ENCODE assay signal across 15 cellular contexts in genomic region chr19:49359851-49360845, GRCh38. TPM values are rescaled to one million over a fixed set of nuclear protein-coding genes. Genes with fewer than 3 reads are reported as not detected.
DNase-seq lines count a peak whose midpoint lies in the region; ATAC-seq and TF ChIP-seq lines count a peak whose summit lies in the region.
"Had no signal": no experiment of that assay in that cellular context is flagged by ENCODE, and none has a peak within 500 bp of the region (broad histone marks: within the 10 kb centered on the region; RNA-seq: fewer than 3 reads in every experiment).

No MANE protein-coding gene starts in this region.

- H3K4me3 Mint-ChIP-seq in T-helper 1 cell treated with Interleukin-12 subunit alpha and Interleukin-12 subunit beta and Interleukin-4 antibody, amounts not matched to agents 30 μg/mL and 1 μg/mL, for 36 hours, result peak overlapping the region; percentile 13
- H3K4me3 Mint-ChIP-seq in mesothelial cell of epicardium, result peak overlapping the region; percentile 46
- H3K4me3 Mint-ChIP-seq in activated CD8-positive, alpha-beta T cell treated with anti-CD3 and anti-CD28 coated beads for 36 hours, result no peak overlapping the region

- no peak for TF ChIP-seq CTCF in body of pancreas (IDR thresholded peaks at IDR 0.05)
- no peak for TF ChIP-seq CTCF in mesothelial cell of epicardium (IDR thresholded peaks at IDR 0.05; ENCODE audit: unreplicated experiment)
- TF ChIP-seq CTCF in thyroid gland (IDR thresholded peaks at IDR 0.05), result no peak
- no peak for TF ChIP-seq CTCF in activated CD8-positive, alpha-beta T cell treated with anti-CD3 and anti-CD28 coated beads for 36 hours (IDR thresholded peaks at IDR 0.05)

- H3K36me3 ChIP-seq in body of pancreas (replicated peaks in 1 of 2; ENCODE audit: insufficient read depth in 1 of 2, low read depth in 2 of 2), result peaks cover 0 to 2% of the 10 kb centered on the region in 2 donors
- H3K36me3 ChIP-seq in thyroid gland, result no peaks in the 10 kb centered on the region

- CTCF ChIA-PET in activated CD8-positive, alpha-beta T cell treated with anti-CD3 and anti-CD28 coated beads for 36 hours (lab: Charles Lee), result interaction anchor here (1.3 kb wide), 1 partner anchor 10 kb away, joined by 3 read pairs; no protein-coding TSS in a partner anchor

- H3K4me3 ChIP-seq in body of pancreas, result no peak overlapping the region
- H3K4me3 ChIP-seq in thyroid gland (replicated peaks in 1 of 3), result no peak overlapping the region

- H3K9me3 ChIP-seq in body of pancreas (no peaks in the 10 kb centered on the region), thyroid gland (no peaks in the 10 kb centered on the region)
- H3K9me3 ChIP-seq: lower lobe of right lung had no signal

- H3K27ac ChIP-seq in body of pancreas (peak overlapping the region in 3 of 4 donors; percentile 11 to 91 (median 82)), thyroid gland (peak overlapping the region in 2 of 3 donors; percentile 41 to 89)

- H3K9me3 Mint-ChIP-seq in T-helper 1 cell treated with Interleukin-12 subunit alpha and Interleukin-12 subunit beta and Interleukin-4 antibody, amounts not matched to agents 30 μg/mL and 1 μg/mL, for 36 hours, result no peaks in the 10 kb centered on the region
- no peaks in the 10 kb centered on the region for H3K9me3 Mint-ChIP-seq in mesothelial cell of epicardium
- H3K9me3 Mint-ChIP-seq in activated CD8-positive, alpha-beta T cell treated with anti-CD3 and anti-CD28 coated beads for 36 hours, result no peaks in the 10 kb centered on the region

- no peak for ATAC-seq in body of pancreas
- no peak for ATAC-seq in activated CD8-positive, alpha-beta T cell treated with anti-CD3 and anti-CD28 coated beads for 36 hours
- ATAC-seq: lower lobe of right lung had no signal

- H3K27ac Mint-ChIP-seq in T-helper 1 cell treated with Interleukin-12 subunit alpha and Interleukin-12 subunit beta and Interleukin-4 antibody, amounts not matched to agents 30 μg/mL and 1 μg/mL, for 36 hours, result no peak overlapping the region
- no peak overlapping the region for H3K27ac Mint-ChIP-seq in mesothelial cell of epicardium
- no peak overlapping the region for H3K27ac Mint-ChIP-seq in activated CD8-positive, alpha-beta T cell treated with anti-CD3 and anti-CD28 coated beads for 36 hours

- no peaks in the 10 kb centered on the region for H3K36me3 Mint-ChIP-seq in T-helper 1 cell treated with Interleukin-12 subunit alpha and Interleukin-12 subunit beta and Interleukin-4 antibody, amounts not matched to agents 30 μg/mL and 1 μg/mL, for 36 hours (ENCODE audit: low read depth)
- H3K36me3 Mint-ChIP-seq in mesothelial cell of epicardium, result peaks cover 21% of the 10 kb centered on the region
- no peaks in the 10 kb centered on the region for H3K36me3 Mint-ChIP-seq in activated CD8-positive, alpha-beta T cell treated with anti-CD3 and anti-CD28 coated beads for 36 hours (ENCODE audit: low read depth)

- POLR2A ChIA-PET in activated CD8-positive, alpha-beta T cell treated with anti-CD3 and anti-CD28 coated beads for 36 hours (lab: Charles Lee), result interaction anchor here (1.0 kb wide), 1 partner anchor 11 kb away, joined by 3 read pairs; no protein-coding TSS in a partner anchor

- no peak for DNase-seq in T-helper 1 cell
- no peak for DNase-seq in body of pancreas
- no peak for DNase-seq in mesothelial cell of epicardium (ENCODE audit: low spot score in 2 of 2, unreplicated experiment in 2 of 2)
- no peak for DNase-seq in thyroid gland
- DNase-seq in globus pallidus (ENCODE audit: low spot score), result no peak
- no peak for DNase-seq in activated CD8-positive, alpha-beta T cell treated with anti-CD3 and anti-CD28 coated beads for 36 hours
- no peak for DNase-seq in GM19240 (ENCODE audit: insufficient read length, low spot score)
- DNase-seq: amniotic stem cell, EL, erythroblast, Kasumi-1, lower lobe of right lung had no signal

- no peak for TF ChIP-seq POLR2A in body of pancreas (IDR thresholded peaks at IDR 0.05)
- no peak for TF ChIP-seq POLR2A in thyroid gland (IDR thresholded peaks at IDR 0.05)

- H3K27me3 ChIP-seq in body of pancreas (no peaks in the 10 kb centered on the region), thyroid gland (no peaks in the 10 kb centered on the region)

- WGBS in body of pancreas, 2 donors, result 76 to 81% methylated on average over 10 to 17 of the region's 17 CpGs
- WGBS in thyroid gland, 2 donors, result 78 to 82% methylated on average over 17 of the region's 17 CpGs

- peaks cover 13% of the 10 kb centered on the region for H3K4me1 Mint-ChIP-seq in T-helper 1 cell treated with Interleukin-12 subunit alpha and Interleukin-12 subunit beta and Interleukin-4 antibody, amounts not matched to agents 30 μg/mL and 1 μg/mL, for 36 hours (ENCODE audit: low read depth)
- peaks cover 29% of the 10 kb centered on the region for H3K4me1 Mint-ChIP-seq in mesothelial cell of epicardium
- H3K4me1 Mint-ChIP-seq in activated CD8-positive, alpha-beta T cell treated with anti-CD3 and anti-CD28 coated beads for 36 hours (ENCODE audit: low read depth), result peaks cover 19% of the 10 kb centered on the region

- intact Hi-C loops in body of pancreas (cut with DNase I), result no loop called here
- intact Hi-C loops in thyroid gland (cut with DNase I), result no loop called here
- intact Hi-C loops in activated CD8-positive, alpha-beta T cell treated with anti-CD3 and anti-CD28 coated beads for 36 hours (cut with micrococcal nuclease), result no loop called here

- H3K27me3 Mint-ChIP-seq in T-helper 1 cell treated with Interleukin-12 subunit alpha and Interleukin-12 subunit beta and Interleukin-4 antibody, amounts not matched to agents 30 μg/mL and 1 μg/mL, for 36 hours (ENCODE audit: low read depth), result peaks cover 28% of the 10 kb centered on the region
- no peaks in the 10 kb centered on the region for H3K27me3 Mint-ChIP-seq in mesothelial cell of epicardium (ENCODE audit: low read depth)
- H3K27me3 Mint-ChIP-seq in activated CD8-positive, alpha-beta T cell treated with anti-CD3 and anti-CD28 coated beads for 36 hours, result peaks cover 34% of the 10 kb centered on the region

- H3K4me1 ChIP-seq in body of pancreas (peaks cover 21% of the 10 kb centered on the region), thyroid gland (peaks cover 8 to 17% of the 10 kb centered on the region in 2 donors)

RNA-seq across cellular contexts. Expression of gene TEAD2, which starts 2.1 kb away (rescaled TPM):
- total RNA-seq in body of pancreas (10 to 100 TPM; 12.2 to 15.2 TPM), mesothelial cell of epicardium (168 to 170 TPM (median 169 TPM) in 3 replicates), thyroid gland (10 to 100 TPM in 3 of 4 donors, 1 to 10 TPM in 1; 6.9 to 19.5 (median 13.7) TPM)
- not detected for total RNA-seq in activated CD8-positive, alpha-beta T cell treated with anti-CD3 and anti-CD28 coated beads for 36 hours

RNA-seq across cellular contexts. Expression of gene DKKL1, which starts 3.5 kb away (rescaled TPM):
- not detected for total RNA-seq in body of pancreas
- total RNA-seq in mesothelial cell of epicardium, result 8.6 to 9.9 TPM (median 8.7 TPM) in 3 replicates
- total RNA-seq in thyroid gland, result 1 to 10 TPM in 1 of 4 donors, not detected in 3; 1.3 TPM
- total RNA-seq in activated CD8-positive, alpha-beta T cell treated with anti-CD3 and anti-CD28 coated beads for 36 hours, result not detected
- total RNA-seq: NCI-H460 had no signal

RNA-seq across cellular contexts. Expression of gene CD37, which starts 24.9 kb away (rescaled TPM):
- total RNA-seq in body of pancreas (1 to 10 TPM; 4.0 to 6.2 TPM), mesothelial cell of epicardium (not detected in 3 replicates), thyroid gland (1 to 10 TPM; 2.1 to 9.7 (median 5.4) TPM)
- 100 to 1,000 TPM; 131 to 137 TPM for total RNA-seq in activated CD8-positive, alpha-beta T cell treated with anti-CD3 and anti-CD28 coated beads for 36 hours
- total RNA-seq: A172, NCI-H460 had no signal

RNA-seq across cellular contexts. Expression of gene KASH5, which starts 27.9 kb away (rescaled TPM):
- 1 to 10 TPM in 1 of 2 donors, under 1 TPM in 1; 0.66 to 2.6 TPM for total RNA-seq in body of pancreas
- total RNA-seq in mesothelial cell of epicardium, result not detected in 3 replicates
- total RNA-seq in thyroid gland, result 1 to 10 TPM in 1 of 4 donors, not detected in 3; 1.3 TPM
- under 1 TPM in 1 of 2 experiments, not detected in 1; 0.95 TPM for total RNA-seq in activated CD8-positive, alpha-beta T cell treated with anti-CD3 and anti-CD28 coated beads for 36 hours
- total RNA-seq: A172, NCI-H460 had no signal

RNA-seq across cellular contexts. Expression of gene SLC6A16, which starts 35.2 kb away (rescaled TPM):
- total RNA-seq in body of pancreas (1 to 10 TPM in 1 of 2 donors, under 1 TPM in 1; 0.99 to 1.6 TPM), mesothelial cell of epicardium (5.6 to 6.1 TPM (median 5.8 TPM) in 3 replicates), thyroid gland (1 to 10 TPM in 2 of 4 donors, under 1 TPM in 2; 0.24 to 7.8 (median 1.4) TPM)
- total RNA-seq in activated CD8-positive, alpha-beta T cell treated with anti-CD3 and anti-CD28 coated beads for 36 hours, result 1 to 10 TPM in 1 of 2 experiments, under 1 TPM in 1; 0.61 to 1.1 TPM
- total RNA-seq: A172 had no signal

Comparison
In these comparisons a context has a peak if more than half of its experiments do, and no peak if none do; other contexts are left out.
1. RNA of gene CD37, which starts 24.9 kb away (total RNA-seq): 131 to 137 TPM in activated CD8-positive, alpha-beta T cell treated with anti-CD3 and anti-CD28 coated beads for 36 hours; 2.1 to 9.7 TPM in thyroid gland, 4.0 to 6.2 TPM in body of pancreas and not detected in mesothelial cell of epicardium; every median in the first group is over 10 times any median in the second.